ENCODE assay signal across 8 cellular contexts in the genomic region with DNA sequence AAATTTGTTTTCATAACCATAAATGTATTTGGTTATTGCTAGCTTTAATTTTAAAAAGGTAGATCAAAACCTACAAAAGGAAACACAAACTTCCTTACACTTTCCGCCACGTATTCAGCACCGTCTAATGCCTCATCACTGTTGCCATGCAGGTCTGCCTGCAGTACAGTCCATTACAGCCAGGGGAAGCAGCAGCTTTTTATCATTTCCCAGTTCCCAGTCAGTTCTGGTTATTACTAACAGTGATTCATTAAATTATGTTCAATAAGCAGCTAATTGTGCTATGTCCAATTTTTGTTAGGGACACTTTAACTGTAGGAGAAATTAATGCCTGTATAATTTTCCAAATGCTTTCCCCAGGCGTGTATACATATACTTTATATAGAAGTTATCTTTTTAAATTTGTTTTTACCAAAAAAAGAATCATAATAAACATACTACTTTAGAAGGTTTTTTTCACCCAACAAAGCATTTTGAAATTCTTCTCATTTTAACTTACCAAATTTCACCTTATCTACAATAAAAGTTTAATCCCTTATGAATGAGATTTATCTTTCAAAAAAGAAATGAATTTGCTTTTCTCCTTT.
DNase-seq lines count a peak whose midpoint lies in the region; ATAC-seq lines count a peak whose summit lies in the region.

No MANE protein-coding gene starts in this region.

- H2BK12ac ChIP-seq in trophoblast cell (ENCODE audit: low read length): no peak overlapping the region
- no peak overlapping the region for H2BK12ac ChIP-seq in neuronal stem cell (ENCODE audit: low read length)

- H3K9ac ChIP-seq in BLaER1 treated with 17β-estradiol and CSF1 and Interleukin-3, amounts not matched to agents 10 nM and 100 nM: peak overlapping the region in 4 of 11 experiments; percentile 58 to 87 (median 72); a peak in 7 of 22 replicates
- H3K9ac ChIP-seq in trophoblast cell (ENCODE audit: low read length) (no peak overlapping the region), neuronal stem cell (ENCODE audit: low read depth, low read length, poor library complexity) (no peak overlapping the region)

- ATAC-seq in GM18861 (IDR thresholded peaks at IDR 0.05; ENCODE audit: unreplicated experiment) (peak; percentile 90), HG03045 (IDR thresholded peaks at IDR 0.05; ENCODE audit: unreplicated experiment) (peak; percentile 80)

- H4K8ac ChIP-seq in trophoblast cell (ENCODE audit: low read depth, low read length) (no peak overlapping the region), neuronal stem cell (ENCODE audit: low read depth, low read length) (no peak overlapping the region)

- peak overlapping the region in 1 of 10 experiments; percentile 41; a peak in 1 of 20 replicates for H3K4me3 ChIP-seq in BLaER1 treated with 17β-estradiol and CSF1 and Interleukin-3, amounts not matched to agents 10 nM and 100 nM
- no peak overlapping the region for H3K4me3 ChIP-seq in trophoblast cell (ENCODE audit: low read depth, low read length)
- no peak overlapping the region for H3K4me3 ChIP-seq in neuronal stem cell (ENCODE audit: low read length in 2 of 2)

- no peak overlapping the region for H4K12ac ChIP-seq in trophoblast cell (ENCODE audit: low read depth, low read length)

- peak overlapping the region in 6 of 11 experiments; percentile 53 to 89 (median 81); a peak in 10 of 22 replicates for H3K27ac ChIP-seq in BLaER1 treated with 17β-estradiol and CSF1 and Interleukin-3, amounts not matched to agents 10 nM and 100 nM
- no peak overlapping the region for H3K27ac ChIP-seq in trophoblast cell (ENCODE audit: low read depth, low read length)
- H3K27ac ChIP-seq in neuronal stem cell (replicated peaks; ENCODE audit: low read length): no peak overlapping the region

- DNase-seq in NOMO-1 treated with DMSO at 0.1 percent for 48 hours (lab: John Stamatoyannopoulos, UW; ENCODE audit: unreplicated experiment) (peak; percentile 63), germinal center (ENCODE audit: low spot score) (peak; percentile 74), trophoblast cell (peak; percentile 72 to 82), neuronal stem cell (ENCODE audit: low spot score) (no peak)
- DNase-seq in activated T-helper 2 cell treated with anti-CD3 and anti-CD28 coated beads, Interferon-gamma antibody, Interleukin-2, Interleukin-4, amounts not matched to agents 10 μg/mL and 5 μg/mL and 100 μg/mL, durations not matched to agents 14 hours and 24 hours and 36 hours (ENCODE audit: low spot score): peak; percentile 18

- intact Hi-C loops in activated T-helper 2 cell treated with anti-CD3 and anti-CD28 coated beads, Interferon-gamma antibody, Interleukin-2, Interleukin-4, amounts not matched to agents 10 μg/mL and 5 μg/mL and 100 μg/mL, durations not matched to agents 14 hours and 24 hours and 36 hours (cut with micrococcal nuclease): no loop called here

- peaks cover 27% of the 10 kb centered on the region for H3K4me1 Mint-ChIP-seq in activated T-helper 2 cell treated with anti-CD3 and anti-CD28 coated beads, Interferon-gamma antibody, Interleukin-2, Interleukin-4, amounts not matched to agents 10 μg/mL and 5 μg/mL and 100 μg/mL, durations not matched to agents 14 hours and 24 hours and 36 hours (ENCODE audit: low read depth)

- H3K4me1 ChIP-seq in BLaER1 treated with 17β-estradiol and CSF1 and Interleukin-3, amounts not matched to agents 10 nM and 100 nM: peaks cover 7 to 86% (median 40%) of the 10 kb centered on the region in 10 experiments; a peak in 17 of 20 replicates
- H3K4me1 ChIP-seq in trophoblast cell (ENCODE audit: control insufficient read depth in 1 of 2, insufficient read depth in 2 of 2, low read length in 2 of 2) (peaks cover 10 to 15% of the 10 kb centered on the region in 2 experiments), neuronal stem cell (ENCODE audit: control insufficient read depth in 2 of 2, insufficient read depth in 1 of 2, low read depth in 1 of 2, low read length in 2 of 2) (no peaks in the 10 kb centered on the region)

- H3K79me2 ChIP-seq in trophoblast cell (ENCODE audit: control insufficient read depth, insufficient read depth, low read length, poor library complexity): no peaks in the 10 kb centered on the region

- 0 out of 22 replicates have a peak, but pooled peaks cover 0 to 3% (median 0%) of the 10 kb centered on the region in 11 experiments for H3K9me3 ChIP-seq in BLaER1 treated with 17β-estradiol and CSF1 and Interleukin-3, amounts not matched to agents 10 nM and 100 nM (replicated peaks in 1 of 11)
- H3K9me3 ChIP-seq in trophoblast cell (ENCODE audit: insufficient read depth, low read depth, low read length) (no peaks in the 10 kb centered on the region), neuronal stem cell (replicated peaks in 1 of 2; ENCODE audit: control insufficient read depth in 2 of 2, insufficient read depth in 1 of 2, low read depth in 1 of 2, low read length in 2 of 2) (no peaks in the 10 kb centered on the region)

- no peak overlapping the region for H3K23ac ChIP-seq in trophoblast cell (ENCODE audit: low read length)
- no peak overlapping the region for H3K23ac ChIP-seq in neuronal stem cell (ENCODE audit: low read depth, low read length, poor library complexity)

- no peak overlapping the region for H2AK5ac ChIP-seq in trophoblast cell (ENCODE audit: low read length)
- H2AK5ac ChIP-seq in neuronal stem cell (ENCODE audit: low read depth, low read length): no peak overlapping the region

- H3K18ac ChIP-seq in trophoblast cell (ENCODE audit: low read length) (no peak overlapping the region), neuronal stem cell (ENCODE audit: low read length) (no peak overlapping the region)

- H3K14ac ChIP-seq in trophoblast cell (ENCODE audit: low read length): no peak overlapping the region
- no peak overlapping the region for H3K14ac ChIP-seq in neuronal stem cell (ENCODE audit: low read length)

- H3K36me3 Mint-ChIP-seq in activated T-helper 2 cell treated with anti-CD3 and anti-CD28 coated beads, Interferon-gamma antibody, Interleukin-2, Interleukin-4, amounts not matched to agents 10 μg/mL and 5 μg/mL and 100 μg/mL, durations not matched to agents 14 hours and 24 hours and 36 hours (ENCODE audit: low read depth): no peaks in the 10 kb centered on the region

- H3K27ac Mint-ChIP-seq in activated T-helper 2 cell treated with anti-CD3 and anti-CD28 coated beads, Interferon-gamma antibody, Interleukin-2, Interleukin-4, amounts not matched to agents 10 μg/mL and 5 μg/mL and 100 μg/mL, durations not matched to agents 14 hours and 24 hours and 36 hours: no peak overlapping the region

- H3K4me3 Mint-ChIP-seq in activated T-helper 2 cell treated with anti-CD3 and anti-CD28 coated beads, Interferon-gamma antibody, Interleukin-2, Interleukin-4, amounts not matched to agents 10 μg/mL and 5 μg/mL and 100 μg/mL, durations not matched to agents 14 hours and 24 hours and 36 hours (ENCODE audit: low read depth): no peak overlapping the region

- no peaks in the 10 kb centered on the region for H3K27me3 ChIP-seq in BLaER1 treated with 17β-estradiol and CSF1 and Interleukin-3, amounts not matched to agents 10 nM and 100 nM
- H3K27me3 ChIP-seq in trophoblast cell (ENCODE audit: insufficient read depth, low read length) (no peaks in the 10 kb centered on the region), neuronal stem cell (ENCODE audit: control insufficient read depth in 3 of 3, insufficient read depth in 3 of 3, low read depth in 1 of 3, low read length in 3 of 3) (peaks cover 0 to 8% (median 0%) of the 10 kb centered on the region in 3 experiments)

- no peak overlapping the region for H2BK120ac ChIP-seq in trophoblast cell (ENCODE audit: insufficient read depth, low read length, poor library complexity)
- H2BK120ac ChIP-seq in neuronal stem cell (ENCODE audit: low read depth, low read length): no peak overlapping the region

- 0 out of 22 replicates have a peak, but pooled peaks cover 0 to 2% (median 0%) of the 10 kb centered on the region in 11 experiments for H3K36me3 ChIP-seq in BLaER1 treated with 17β-estradiol and CSF1 and Interleukin-3, amounts not matched to agents 10 nM and 100 nM
- H3K36me3 ChIP-seq in trophoblast cell (ENCODE audit: control insufficient read depth in 1 of 2, insufficient read depth in 2 of 2, low read length in 2 of 2) (no peaks in the 10 kb centered on the region), neuronal stem cell (replicated peaks in 1 of 2; ENCODE audit: control insufficient read depth in 2 of 2, insufficient read depth in 2 of 2, low read length in 2 of 2) (no peaks in the 10 kb centered on the region)

- H2AFZ ChIP-seq in trophoblast cell (ENCODE audit: insufficient read depth, low read length, poor library complexity) (no peak overlapping the region), neuronal stem cell (ENCODE audit: low read length) (no peak overlapping the region)

- no peaks in the 10 kb centered on the region for H3K9me3 Mint-ChIP-seq in activated T-helper 2 cell treated with anti-CD3 and anti-CD28 coated beads, Interferon-gamma antibody, Interleukin-2, Interleukin-4, amounts not matched to agents 10 μg/mL and 5 μg/mL and 100 μg/mL, durations not matched to agents 14 hours and 24 hours and 36 hours

- H2BK15ac ChIP-seq in neuronal stem cell (ENCODE audit: low read length): no peak overlapping the region

- H2BK5ac ChIP-seq in trophoblast cell (ENCODE audit: low read depth, low read length, poor library complexity): no peak overlapping the region
- no peak overlapping the region for H2BK5ac ChIP-seq in neuronal stem cell (ENCODE audit: low read length)

- H3K27me3 Mint-ChIP-seq in activated T-helper 2 cell treated with anti-CD3 and anti-CD28 coated beads, Interferon-gamma antibody, Interleukin-2, Interleukin-4, amounts not matched to agents 10 μg/mL and 5 μg/mL and 100 μg/mL, durations not matched to agents 14 hours and 24 hours and 36 hours (ENCODE audit: low read depth): peaks cover 7% of the 10 kb centered on the region

- no CpG with 5 or more reads among the region's 4 CpGs for WGBS in trophoblast cell (ENCODE audit: extremely low coverage, insufficient coverage, insufficient read length)
- WGBS in neuronal stem cell (ENCODE audit: extremely low coverage in 2 of 2, insufficient read length in 2 of 2, insufficient replicate concordance in 1 of 2), 2 donors: no CpG with 5 or more reads among the region's 4 CpGs

- H3K79me1 ChIP-seq in trophoblast cell (ENCODE audit: low read length) (peaks cover 5% of the 10 kb centered on the region), neuronal stem cell (ENCODE audit: low read depth, low read length) (no peaks in the 10 kb centered on the region)

- no peaks in the 10 kb centered on the region for H4K20me1 ChIP-seq in BLaER1 treated with 17β-estradiol and CSF1 and Interleukin-3, amounts not matched to agents 10 nM and 100 nM

- H3K4ac ChIP-seq in trophoblast cell (ENCODE audit: low read depth, low read length): no peak overlapping the region
- no peak overlapping the region for H3K4ac ChIP-seq in neuronal stem cell (ENCODE audit: low read length)

- H3K4me2 ChIP-seq in BLaER1 treated with 17β-estradiol and CSF1 and Interleukin-3, amounts not matched to agents 10 nM and 100 nM: peak overlapping the region in 5 of 11 experiments; percentile 36 to 96 (median 80); a peak in 10 of 22 replicates
- H3K4me2 ChIP-seq in trophoblast cell (ENCODE audit: low read length) (no peak overlapping the region), neuronal stem cell (ENCODE audit: insufficient read depth, low read length, poor library complexity, severe bottlenecking) (no peak overlapping the region)

- H4K91ac ChIP-seq in trophoblast cell (ENCODE audit: low read depth, low read length): no peak overlapping the region
- no peak overlapping the region for H4K91ac ChIP-seq in neuronal stem cell (ENCODE audit: low read depth, low read length, poor library complexity)

Comparison
In these comparisons a context has a peak if more than half of its experiments do, and no peak if none do; other contexts are left out.
1. H3K27ac ChIP-seq: peak in BLaER1 treated with 17β-estradiol and CSF1 and Interleukin-3, amounts not matched to agents 10 nM and 100 nM (6 of 11); none in trophoblast cell (single experiment) and neuronal stem cell (single experiment).